In genomic region chr14:21748869-21749303, GRCh38 we compare ENCODE assay signal across 8 cellular contexts.
DNase-seq lines count a peak whose midpoint lies in the region; ATAC-seq lines count a peak whose summit lies in the region.

No MANE protein-coding gene starts in this region.

- no peaks in the 10 kb centered on the region for H3K36me3 Mint-ChIP-seq in activated naive CD8-positive, alpha-beta T cell treated with anti-CD3 and anti-CD28 coated beads for 36 hours

- peaks cover 8% of the 10 kb centered on the region for H3K4me1 Mint-ChIP-seq in activated naive CD8-positive, alpha-beta T cell treated with anti-CD3 and anti-CD28 coated beads for 36 hours

- ATAC-seq in HG02884 (IDR thresholded peaks at IDR 0.05; ENCODE audit: unreplicated experiment), result no peak

- peak overlapping the region; percentile 69 for H3K27ac Mint-ChIP-seq in activated naive CD8-positive, alpha-beta T cell treated with anti-CD3 and anti-CD28 coated beads for 36 hours

- peak; percentile 70 for DNase-seq in activated CD8-positive, alpha-beta memory T cell treated with anti-CD3 and anti-CD28 coated beads for 24 hours
- no peak for DNase-seq in activated CD8-positive, alpha-beta memory T cell treated with anti-CD3 and anti-CD28 coated beads, Interleukin-2, amount 50 U/mL, for 48 hours
- DNase-seq in HT-29 (ENCODE audit: low spot score), result peak; percentile 47
- peak; percentile 71 for DNase-seq in SIG-M5 treated with dmso at 0.1 percent for 504 hours (lab: John Stamatoyannopoulos, UW; ENCODE audit: unreplicated experiment)
- DNase-seq in activated naive CD8-positive, alpha-beta T cell treated with anti-CD3 and anti-CD28 coated beads for 36 hours, result peak; percentile 38
- peak; percentile 18 to 63 for DNase-seq in hippocampal formation (lab: John Stamatoyannopoulos, UW)
- peak; percentile 21 to 28 for DNase-seq in stimulated activated CD4-positive, alpha-beta T cell treated with anti-CD3 and anti-CD28 coated beads, Interleukin-1b, Interleukin-23, amount 100 ng/mL, for 4 hours (ENCODE audit: low read depth in 2 of 2)

- peaks cover 16% of the 10 kb centered on the region for H3K27me3 Mint-ChIP-seq in activated naive CD8-positive, alpha-beta T cell treated with anti-CD3 and anti-CD28 coated beads for 36 hours

- no peaks in the 10 kb centered on the region for H3K9me3 Mint-ChIP-seq in activated naive CD8-positive, alpha-beta T cell treated with anti-CD3 and anti-CD28 coated beads for 36 hours

- H3K4me3 Mint-ChIP-seq in activated naive CD8-positive, alpha-beta T cell treated with anti-CD3 and anti-CD28 coated beads for 36 hours, result peak overlapping the region; percentile 74
